ENCODE assay signal across 25 cellular contexts in genomic region chr22:48182036-48182435, GRCh38.
"Had no signal": no experiment of that assay in that cellular context is flagged by ENCODE, and none has a peak within 500 bp of the region (broad histone marks: within the 10 kb centered on the region; RNA-seq: fewer than 3 reads in every experiment).

No MANE protein-coding gene starts in this region.

- H3K27ac Mint-ChIP-seq: activated CD4-positive, alpha-beta memory T cell treated with anti-CD3 and anti-CD28 coated beads for 36 hours; activated CD4-positive, alpha-beta T cell treated with anti-CD3 and anti-CD28 coated beads for 36 hours; activated CD4-positive, alpha-beta T cell treated with anti-CD3 and anti-CD28 coated beads, Interleukin-2, amount 10 ng/mL, durations not matched to agents 24 days and 14 days; activated CD8-positive, alpha-beta T cell treated with anti-CD3 and anti-CD28 coated beads, Interleukin-2, amount 10 ng/mL, durations not matched to agents 7 days and 5 days; activated naive CD4-positive, alpha-beta T cell treated with anti-CD3 and anti-CD28 coated beads, Interleukin-2, amount 50 U/mL, for 72 hours; activated naive CD8-positive, alpha-beta T cell treated with anti-CD3 and anti-CD28 coated beads, Interleukin-2, amount 10 ng/mL, durations not matched to agents 7 days and 5 days; activated T-cell treated with anti-CD3 and anti-CD28 coated beads, Interleukin-2, amount 50 U/mL, for 24 hours; activated T-cell treated with anti-CD3 and anti-CD28 coated beads, Interleukin-2, amount 50 U/mL, for 72 hours had no signal

- H3K9me3 ChIP-seq: esophagus squamous epithelium, gastroesophageal sphincter had no signal

- H3K27me3 Mint-ChIP-seq: activated CD4-positive, alpha-beta memory T cell treated with anti-CD3 and anti-CD28 coated beads for 36 hours; activated CD4-positive, alpha-beta T cell treated with anti-CD3 and anti-CD28 coated beads, Interleukin-2, amount 10 ng/mL, durations not matched to agents 24 days and 14 days; central memory CD8-positive, alpha-beta T cell had no signal

- H3K36me3 ChIP-seq: brain microvascular endothelial cell, esophagus squamous epithelium, gastroesophageal sphincter, heart right ventricle had no signal

- H3K4me3 ChIP-seq: esophagus squamous epithelium, gastroesophageal sphincter, heart right ventricle had no signal

- H3K4me1 Mint-ChIP-seq: activated CD4-positive, alpha-beta T cell treated with anti-CD3 and anti-CD28 coated beads for 36 hours; activated CD4-positive, alpha-beta T cell treated with anti-CD3 and anti-CD28 coated beads, Interleukin-2, amount 10 ng/mL, durations not matched to agents 24 days and 14 days; activated naive CD4-positive, alpha-beta T cell treated with anti-CD3 and anti-CD28 coated beads, Interleukin-2, amount 10 ng/mL, durations not matched to agents 7 days and 5 days had no signal

- ATAC-seq: activated CD4-positive, alpha-beta T cell treated with anti-CD3 and anti-CD28 coated beads for 36 hours; activated CD8-positive, alpha-beta T cell treated with anti-CD3 and anti-CD28 coated beads, Interleukin-2, amount 10 ng/mL, durations not matched to agents 7 days and 5 days; activated naive CD4-positive, alpha-beta T cell treated with anti-CD3 and anti-CD28 coated beads, Interleukin-2, amount 50 U/mL, for 72 hours; activated T-cell treated with anti-CD3 and anti-CD28 coated beads, Interleukin-2, amount 50 U/mL, for 72 hours; gastroesophageal sphincter; heart right ventricle had no signal

- H3K27me3 ChIP-seq: brain microvascular endothelial cell had no signal

- H3K36me3 Mint-ChIP-seq: activated CD4-positive, alpha-beta memory T cell treated with anti-CD3 and anti-CD28 coated beads for 36 hours; activated naive CD4-positive, alpha-beta T cell treated with anti-CD3 and anti-CD28 coated beads, Interleukin-2, amount 10 ng/mL, durations not matched to agents 7 days and 5 days; activated naive CD4-positive, alpha-beta T cell treated with anti-CD3 and anti-CD28 coated beads, Interleukin-2, amount 50 U/mL, for 72 hours; activated naive CD8-positive, alpha-beta T cell treated with anti-CD3 and anti-CD28 coated beads, Interleukin-2, amount 10 ng/mL, durations not matched to agents 7 days and 5 days had no signal

- H3K4me3 Mint-ChIP-seq: activated CD4-positive, alpha-beta memory T cell treated with anti-CD3 and anti-CD28 coated beads for 36 hours; activated CD4-positive, alpha-beta T cell treated with anti-CD3 and anti-CD28 coated beads for 36 hours; activated CD4-positive, alpha-beta T cell treated with anti-CD3 and anti-CD28 coated beads, Interleukin-2, amount 10 ng/mL, durations not matched to agents 24 days and 14 days; activated CD8-positive, alpha-beta T cell treated with anti-CD3 and anti-CD28 coated beads, Interleukin-2, amount 10 ng/mL, durations not matched to agents 7 days and 5 days; activated naive CD4-positive, alpha-beta T cell treated with anti-CD3 and anti-CD28 coated beads, Interleukin-2, amount 10 ng/mL, durations not matched to agents 7 days and 5 days; activated naive CD8-positive, alpha-beta T cell treated with anti-CD3 and anti-CD28 coated beads, Interleukin-2, amount 10 ng/mL, durations not matched to agents 7 days and 5 days; activated T-cell treated with anti-CD3 and anti-CD28 coated beads, Interleukin-2, amount 50 U/mL, for 24 hours; activated T-cell treated with anti-CD3 and anti-CD28 coated beads, Interleukin-2, amount 50 U/mL, for 72 hours; central memory CD8-positive, alpha-beta T cell had no signal

- H3K9me3 Mint-ChIP-seq: activated CD4-positive, alpha-beta memory T cell treated with anti-CD3 and anti-CD28 coated beads for 36 hours; activated CD4-positive, alpha-beta T cell treated with anti-CD3 and anti-CD28 coated beads, Interleukin-2, amount 10 ng/mL, durations not matched to agents 24 days and 14 days; activated naive CD4-positive, alpha-beta T cell treated with anti-CD3 and anti-CD28 coated beads, Interleukin-2, amount 10 ng/mL, durations not matched to agents 7 days and 5 days; activated naive CD8-positive, alpha-beta T cell treated with anti-CD3 and anti-CD28 coated beads, Interleukin-2, amount 10 ng/mL, durations not matched to agents 7 days and 5 days; activated T-cell treated with anti-CD3 and anti-CD28 coated beads, Interleukin-2, amount 50 U/mL, for 24 hours; activated T-cell treated with anti-CD3 and anti-CD28 coated beads, Interleukin-2, amount 50 U/mL, for 72 hours; central memory CD8-positive, alpha-beta T cell had no signal

- H3K27ac ChIP-seq: brain microvascular endothelial cell, epithelial cell of prostate, esophagus squamous epithelium, gastroesophageal sphincter, heart right ventricle had no signal

- DNase-seq: activated CD4-positive, alpha-beta memory T cell treated with anti-CD3 and anti-CD28 coated beads for 36 hours; activated CD4-positive, alpha-beta T cell treated with anti-CD3 and anti-CD28 coated beads for 36 hours; activated CD4-positive, alpha-beta T cell treated with anti-CD3 and anti-CD28 coated beads, Interleukin-2, amount 10 ng/mL, durations not matched to agents 24 days and 14 days; activated CD4-positive, CD25-positive, alpha-beta regulatory T cell; activated CD4-positive, CD25-positive, alpha-beta regulatory T cell treated with anti-CD3 and anti-CD28 coated beads, Interleukin-2, amount 50 U/mL, for 72 hours; activated CD8-positive, alpha-beta T cell treated with anti-CD3 and anti-CD28 coated beads, Interleukin-2, amount 10 ng/mL, durations not matched to agents 7 days and 5 days; activated gamma-delta T cell; activated naive CD4-positive, alpha-beta T cell; activated naive CD4-positive, alpha-beta T cell treated with anti-CD3 and anti-CD28 coated beads, Interleukin-2, amount 10 ng/mL, durations not matched to agents 7 days and 5 days; activated naive CD8-positive, alpha-beta T cell treated with anti-CD3 and anti-CD28 coated beads, Interleukin-2, amount 10 ng/mL, durations not matched to agents 7 days and 5 days; activated T-cell treated with anti-CD3 and anti-CD28 coated beads for 4 hours; activated T-cell treated with anti-CD3 and anti-CD28 coated beads, Interleukin-2, amount 50 U/mL, for 24 hours; activated T-cell treated with anti-CD3 and anti-CD28 coated beads, Interleukin-2, amount 50 U/mL, for 72 hours; brain microvascular endothelial cell; cortex of kidney; dermis blood vessel endothelial cell; effector CD8-positive, alpha-beta T cell; esophagus squamous epithelium; foreskin melanocyte; heart right ventricle; T-helper 2 cell had no signal

- H3K4me1 ChIP-seq: esophagus squamous epithelium, gastroesophageal sphincter, heart right ventricle had no signal
